1 cellular context compared by ENCODE assay signal in genomic region chr1:43531906-43532584, GRCh38.
TF ChIP-seq lines count a peak whose summit lies in the region.

No MANE protein-coding gene starts in this region.

TF ChIP-seq in SK-N-SH, 30 proteins besides CTCF, POLR2A, EP300 and RAD21 (continued from another document):
- no peak for TF ChIP-seq ZBTB33 (IDR thresholded peaks at IDR 0.05; ENCODE audit: borderline replicate concordance, low read depth)
- no peak for TF ChIP-seq SIN3A (IDR thresholded peaks at IDR 0.05; ENCODE audit: borderline replicate concordance, low read depth, low read length)
- no peak for TF ChIP-seq GATA2 (CRISPR knock-in tag; IDR thresholded peaks at IDR 0.05)
- no peak for TF ChIP-seq FOXM1 (IDR thresholded peaks at IDR 0.05; ENCODE audit: low read depth)
- TF ChIP-seq MAX (IDR thresholded peaks at IDR 0.05; ENCODE audit: low read depth): no peak
- no peak for TF ChIP-seq YY1 (IDR thresholded peaks at IDR 0.05; ENCODE audit: low read depth)
- TF ChIP-seq RCOR1 (IDR thresholded peaks at IDR 0.05; ENCODE audit: low read length): no peak
TF ChIP-seq in SK-N-SH: peak in this region for 0.
